Comparison of ENCODE assay signal across 2 cellular contexts in the genomic region with DNA sequence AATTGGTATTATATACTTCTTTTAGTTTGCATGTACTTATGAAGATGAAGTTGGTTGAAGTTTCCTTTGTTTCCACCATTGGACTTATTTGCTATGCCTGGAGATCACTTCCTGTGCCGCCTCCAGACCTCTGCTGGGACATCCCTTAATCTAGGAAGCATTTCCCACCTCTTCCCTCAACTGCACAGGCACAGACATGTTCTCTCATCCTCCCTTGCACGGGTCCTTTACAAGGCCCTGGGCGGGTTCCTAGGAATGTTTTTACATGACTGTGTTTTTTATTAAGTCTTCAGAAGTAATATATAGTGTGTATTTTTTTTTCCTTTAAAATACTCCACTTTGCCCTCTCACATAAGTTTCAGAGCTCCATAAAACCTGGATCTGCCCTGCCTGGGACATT.
TF ChIP-seq lines count a peak whose summit lies in the region.

No MANE protein-coding gene starts in this region.

TF ChIP-seq in liver, 16 proteins besides CTCF, POLR2A, EP300 and RAD21:
- no peak for TF ChIP-seq NR2F2 (IDR thresholded peaks at IDR 0.05)
- TF ChIP-seq YY1 (IDR thresholded peaks at IDR 0.05), result no peak
- TF ChIP-seq TAF1 (conservative IDR thresholded peaks at IDR 0.05), result no peak

TF ChIP-seq in HepG2, 621 proteins besides CTCF, POLR2A, EP300 and RAD21:
- TF ChIP-seq, protein P1, sequence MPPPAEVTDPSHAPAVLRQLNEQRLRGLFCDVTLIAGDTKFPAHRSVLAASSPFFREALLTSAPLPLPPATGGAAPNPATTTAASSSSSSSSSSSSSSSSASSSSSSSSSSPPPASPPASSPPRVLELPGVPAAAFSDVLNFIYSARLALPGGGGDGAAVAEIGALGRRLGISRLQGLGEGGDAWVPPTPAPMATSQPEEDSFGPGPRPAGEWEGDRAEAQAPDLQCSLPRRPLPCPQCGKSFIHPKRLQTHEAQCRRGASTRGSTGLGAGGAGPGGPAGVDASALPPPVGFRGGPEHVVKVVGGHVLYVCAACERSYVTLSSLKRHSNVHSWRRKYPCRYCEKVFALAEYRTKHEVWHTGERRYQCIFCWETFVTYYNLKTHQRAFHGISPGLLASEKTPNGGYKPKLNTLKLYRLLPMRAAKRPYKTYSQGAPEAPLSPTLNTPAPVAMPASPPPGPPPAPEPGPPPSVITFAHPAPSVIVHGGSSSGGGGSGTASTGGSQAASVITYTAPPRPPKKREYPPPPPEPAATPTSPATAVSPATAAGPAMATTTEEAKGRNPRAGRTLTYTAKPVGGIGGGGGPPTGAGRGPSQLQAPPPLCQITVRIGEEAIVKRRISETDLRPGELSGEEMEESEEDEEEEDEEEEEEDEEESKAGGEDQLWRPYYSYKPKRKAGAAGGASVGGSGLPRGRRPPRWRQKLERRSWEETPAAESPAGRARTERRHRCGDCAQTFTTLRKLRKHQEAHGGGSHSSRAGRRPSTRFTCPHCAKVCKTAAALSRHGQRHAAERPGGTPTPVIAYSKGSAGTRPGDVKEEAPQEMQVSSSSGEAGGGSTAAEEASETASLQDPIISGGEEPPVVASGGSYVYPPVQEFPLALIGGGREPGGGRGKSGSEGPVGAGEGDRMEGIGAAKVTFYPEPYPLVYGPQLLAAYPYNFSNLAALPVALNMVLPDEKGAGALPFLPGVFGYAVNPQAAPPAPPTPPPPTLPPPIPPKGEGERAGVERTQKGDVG (CRISPR knock-in tag; IDR thresholded peaks at IDR 0.05; ENCODE audit: borderline replicate concordance), result no peak
- TF ChIP-seq ZFP62 (CRISPR knock-in tag; IDR thresholded peaks at IDR 0.05) (no peak), MTF1 (CRISPR knock-in tag; IDR thresholded peaks at IDR 0.05) (no peak)
